10 cellular contexts compared by ENCODE assay signal in genomic region chr1:226404063-226404903, GRCh38. TPM values are rescaled to one million over a fixed set of nuclear protein-coding genes. Genes with fewer than 3 reads are reported as not detected.
A peak's percentile ranks its signal among the peaks of the same experiment; 100 is the strongest.
DNase-seq lines count a peak whose midpoint lies in the region; ATAC-seq and TF ChIP-seq lines count a peak whose summit lies in the region.
"Had no signal": no experiment of that assay in that cellular context is flagged by ENCODE, and none has a peak within 500 bp of the region (broad histone marks: within the 10 kb centered on the region; RNA-seq: fewer than 3 reads in every experiment).

No MANE protein-coding gene starts in this region.

- H2AFZ ChIP-seq in SU-DHL-6 (ENCODE audit: low read depth, low read length, severe bottlenecking) = no peak overlapping the region
- H2AFZ ChIP-seq in hepatocyte = no peak overlapping the region

- no peaks in the 10 kb centered on the region for H3K27me3 ChIP-seq in SU-DHL-6 (ENCODE audit: low read length)
- no peaks in the 10 kb centered on the region for H3K27me3 ChIP-seq in hepatocyte
- no peaks in the 10 kb centered on the region for H3K27me3 ChIP-seq in thyroid gland

- H4K20me1 ChIP-seq in SU-DHL-6 (ENCODE audit: low read depth, low read length) (peaks cover 33% of the 10 kb centered on the region; the same call in 1 of the 2 replicates), hepatocyte (ENCODE audit: insufficient read depth, poor library complexity, severe bottlenecking) (peaks cover 25% of the 10 kb centered on the region)

- H3K9ac ChIP-seq in SU-DHL-6 (ENCODE audit: low read length) = peak overlapping the region; percentile 78

- H3K36me3 ChIP-seq in SU-DHL-6 (ENCODE audit: low read length) = peaks cover 23% of the 10 kb centered on the region
- no peaks in the 10 kb centered on the region for H3K36me3 ChIP-seq in hepatocyte (replicated peaks; ENCODE audit: insufficient read depth, low read depth)
- H3K36me3 ChIP-seq in thyroid gland = peaks cover 19 to 21% of the 10 kb centered on the region in 2 donors

- no peaks in the 10 kb centered on the region for H3K9me2 ChIP-seq in SU-DHL-6 (replicated peaks; ENCODE audit: insufficient read depth, low read length)
- no peaks in the 10 kb centered on the region for H3K9me2 ChIP-seq in hepatocyte (replicated peaks; ENCODE audit: insufficient read depth)

- peak; percentile 16 for DNase-seq in AG09319 (ENCODE audit: extremely low read depth, low read depth)
- peak; percentile 59 for DNase-seq in EL
- DNase-seq in hepatocyte (ENCODE audit: low spot score) = no peak
- no peak for DNase-seq in central memory CD4-positive, alpha-beta T cell
- DNase-seq in NCI-H146 (lab: John Stamatoyannopoulos, UW) = no peak
- no peak for DNase-seq in thyroid gland
- DNase-seq: NK-92 treated with Interleukin-12 subunit alpha and Interleukin-12 subunit beta, amount 100 ng/mL, for 24 hours had no signal

- peaks cover 22% of the 10 kb centered on the region for H3F3A ChIP-seq in SU-DHL-6 (ENCODE audit: insufficient read depth)

- TF ChIP-seq CTCF in AG09319 (IDR thresholded peaks at IDR 0.05; ENCODE audit: low read depth, low read length) (no peak), SU-DHL-6 (IDR thresholded peaks at IDR 0.05; ENCODE audit: insufficient read depth, low read length, poor library complexity, severe bottlenecking) (no peak), hepatocyte (IDR thresholded peaks at IDR 0.05; ENCODE audit: poor library complexity) (no peak), thyroid gland (IDR thresholded peaks at IDR 0.05) (no peak)

- TF ChIP-seq POLR2A in thyroid gland (IDR thresholded peaks at IDR 0.05) = no peak

- H3K27ac ChIP-seq in SU-DHL-6 (ENCODE audit: low read depth, low read length) (peak overlapping the region; percentile 89; the same call in 1 of the 2 replicates), hepatocyte (no peak overlapping the region), thyroid gland (no peak overlapping the region)

- peaks cover 85% of the 10 kb centered on the region for H3K79me2 ChIP-seq in SU-DHL-6 (ENCODE audit: insufficient read depth, low read length)
- peaks cover 74% of the 10 kb centered on the region for H3K79me2 ChIP-seq in hepatocyte

- ATAC-seq in GM21717 (IDR thresholded peaks at IDR 0.05; ENCODE audit: unreplicated experiment) = no peak

- peaks cover 25% of the 10 kb centered on the region for H3K4me1 ChIP-seq in hepatocyte (ENCODE audit: insufficient read depth)
- H3K4me1 ChIP-seq in thyroid gland = peaks cover 27 to 37% of the 10 kb centered on the region in 2 donors

- H3K4me3 ChIP-seq in SU-DHL-6 (ENCODE audit: insufficient read depth, low read length, poor library complexity, severe bottlenecking) (peak overlapping the region; percentile 91), hepatocyte (no peak overlapping the region), thyroid gland (replicated peaks in 1 of 3) (no peak overlapping the region)
- H3K4me3 ChIP-seq: prostate gland had no signal

- 68% methylated on average over 5 of the region's 5 CpGs for WGBS in hepatocyte (ENCODE audit: low lambda C conversion rate, missing lambda C conversion rate)
- 57 to 62% methylated on average over 5 of the region's 5 CpGs for WGBS in thyroid gland, 2 donors

- H3K4me2 ChIP-seq in SU-DHL-6 (ENCODE audit: low read depth, low read length, poor library complexity, severe bottlenecking) = peak overlapping the region; percentile 80
- peak overlapping the region; percentile 93 for H3K4me2 ChIP-seq in hepatocyte

- H3K9me3 ChIP-seq in SU-DHL-6 (ENCODE audit: insufficient read depth, low read length) (no peaks in the 10 kb centered on the region), hepatocyte (ENCODE audit: low read depth) (no peaks in the 10 kb centered on the region), thyroid gland (no peaks in the 10 kb centered on the region)
- H3K9me3 ChIP-seq: prostate gland had no signal

- intact Hi-C loops in thyroid gland (cut with DNase I) = no loop called here

RNA-seq across cellular contexts. Expression of gene PARP1, which starts 3.6 kb away (rescaled TPM):
- 61.9 and 93.0 TPM in 2 replicates for total RNA-seq in hepatocyte
- polyA plus RNA-seq in hepatocyte = 59.7 and 65.5 TPM in 2 replicates
- total RNA-seq in thyroid gland = 100 to 1,000 TPM in 2 of 4 donors, 10 to 100 TPM in 2; 47.8 to 103 (median 90.5) TPM

Comparison
In these comparisons a context has a peak if more than half of its experiments do, and no peak if none do; other contexts are left out.
1. DNase-seq: peak in AG09319 (single experiment) and EL (single experiment); none in hepatocyte (single experiment), central memory CD4-positive, alpha-beta T cell (single experiment), NCI-H146 (single experiment) and thyroid gland (0 of 2).